19 cellular contexts compared by ENCODE assay signal in the genomic region with DNA sequence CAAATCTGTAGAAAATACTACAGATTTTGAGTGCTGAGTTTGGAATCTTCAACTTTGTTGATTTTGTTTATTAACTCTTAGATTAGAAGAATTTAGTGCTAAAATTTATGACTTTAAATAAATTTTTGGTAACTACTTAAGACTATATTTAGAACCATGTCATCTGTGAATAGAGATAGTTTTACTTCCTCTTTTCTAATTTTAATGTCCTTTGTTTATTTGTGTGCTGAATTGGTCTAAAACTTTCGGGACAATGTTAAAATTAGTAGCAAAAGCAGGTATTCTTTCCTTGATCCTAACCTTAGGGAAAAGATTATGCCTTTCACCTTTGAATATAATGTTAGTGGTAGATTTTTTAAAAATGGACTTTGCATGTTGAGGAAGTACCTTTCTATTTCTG.
"Had no signal": no experiment of that assay in that cellular context is flagged by ENCODE, and none has a peak within 500 bp of the region (broad histone marks: within the 10 kb centered on the region; RNA-seq: fewer than 3 reads in every experiment).

No MANE protein-coding gene starts in this region.

- H3K27ac ChIP-seq: gastroesophageal sphincter, heart left ventricle, psoas muscle, tibial artery had no signal

- DNase-seq: activated CD4-positive, alpha-beta T cell treated with anti-CD3 and anti-CD28 coated beads for 36 hours; activated CD4-positive, alpha-beta T cell treated with anti-CD3 and anti-CD28 coated beads, Interleukin-2, amount 50 U/mL, for 48 hours; activated T-cell treated with anti-CD3 and anti-CD28 coated beads for 4 hours; cerebellar nuclear complex; cortex of kidney; heart left ventricle; kidney glomerular epithelial cell; left ventricle myocardium superior; psoas muscle; right cardiac atrium; stimulated activated CD4-positive, alpha-beta T cell treated with anti-CD3 and anti-CD28 coated beads, Interleukin-2, amount 100 ng/mL, for 24 hours; stimulated activated naive CD8-positive, alpha-beta T cell treated with anti-CD3 and anti-CD28 coated beads, Interleukin-15, Interleukin-2, amounts not matched to agents 100 U/mL and 50 U/mL, for 24 hours; substantia nigra; tibial artery had no signal

- H3K4me3 Mint-ChIP-seq: activated CD4-positive, alpha-beta T cell treated with anti-CD3 and anti-CD28 coated beads for 36 hours; activated naive CD8-positive, alpha-beta T cell; activated T-helper 1 cell treated with anti-CD3 and anti-CD28 coated beads, Interleukin-12 subunit alpha, Interleukin-12 subunit beta, Interleukin-2, Interleukin-4 antibody, amounts not matched to agents 30 ng/mL and 10 ng/mL and 1 ng/mL, durations not matched to agents 14 hours and 24 hours and 36 hours; neural crest cell; WTC11 had no signal

- H3K9me3 ChIP-seq: gastroesophageal sphincter, heart left ventricle, psoas muscle, tibial artery had no signal

- H3K9me3 Mint-ChIP-seq: activated T-helper 1 cell treated with anti-CD3 and anti-CD28 coated beads, Interleukin-12 subunit alpha, Interleukin-12 subunit beta, Interleukin-2, Interleukin-4 antibody, amounts not matched to agents 30 ng/mL and 10 ng/mL and 1 ng/mL, durations not matched to agents 14 hours and 24 hours and 36 hours had no signal

- H3K27me3 Mint-ChIP-seq: activated CD4-positive, alpha-beta T cell treated with anti-CD3 and anti-CD28 coated beads for 36 hours; activated naive CD8-positive, alpha-beta T cell had no signal

- ATAC-seq: activated CD4-positive, alpha-beta T cell treated with anti-CD3 and anti-CD28 coated beads for 36 hours; gastroesophageal sphincter; heart left ventricle; left ventricle myocardium superior; psoas muscle; right cardiac atrium; stimulated activated naive CD8-positive, alpha-beta T cell treated with anti-CD3 and anti-CD28 coated beads, Interleukin-15, Interleukin-2, amounts not matched to agents 100 U/mL and 50 U/mL, for 24 hours; WTC11 had no signal

- H3K4me1 Mint-ChIP-seq: activated CD4-positive, alpha-beta T cell treated with anti-CD3 and anti-CD28 coated beads for 36 hours; neural crest cell; WTC11 had no signal

- H3K4me3 ChIP-seq: gastroesophageal sphincter, heart left ventricle, psoas muscle, tibial artery had no signal

- H3K27me3 ChIP-seq: gastroesophageal sphincter, heart left ventricle, tibial artery had no signal

- H3K4me1 ChIP-seq: gastroesophageal sphincter, heart left ventricle, psoas muscle, tibial artery had no signal

- H3K27ac Mint-ChIP-seq: activated CD4-positive, alpha-beta T cell treated with anti-CD3 and anti-CD28 coated beads for 36 hours; activated naive CD8-positive, alpha-beta T cell; activated T-helper 1 cell treated with anti-CD3 and anti-CD28 coated beads, Interleukin-12 subunit alpha, Interleukin-12 subunit beta, Interleukin-2, Interleukin-4 antibody, amounts not matched to agents 30 ng/mL and 10 ng/mL and 1 ng/mL, durations not matched to agents 14 hours and 24 hours and 36 hours; WTC11 had no signal

- H3K36me3 Mint-ChIP-seq: activated naive CD8-positive, alpha-beta T cell had no signal

- H3K36me3 ChIP-seq: gastroesophageal sphincter, heart left ventricle, tibial artery had no signal
